In the genomic region with DNA sequence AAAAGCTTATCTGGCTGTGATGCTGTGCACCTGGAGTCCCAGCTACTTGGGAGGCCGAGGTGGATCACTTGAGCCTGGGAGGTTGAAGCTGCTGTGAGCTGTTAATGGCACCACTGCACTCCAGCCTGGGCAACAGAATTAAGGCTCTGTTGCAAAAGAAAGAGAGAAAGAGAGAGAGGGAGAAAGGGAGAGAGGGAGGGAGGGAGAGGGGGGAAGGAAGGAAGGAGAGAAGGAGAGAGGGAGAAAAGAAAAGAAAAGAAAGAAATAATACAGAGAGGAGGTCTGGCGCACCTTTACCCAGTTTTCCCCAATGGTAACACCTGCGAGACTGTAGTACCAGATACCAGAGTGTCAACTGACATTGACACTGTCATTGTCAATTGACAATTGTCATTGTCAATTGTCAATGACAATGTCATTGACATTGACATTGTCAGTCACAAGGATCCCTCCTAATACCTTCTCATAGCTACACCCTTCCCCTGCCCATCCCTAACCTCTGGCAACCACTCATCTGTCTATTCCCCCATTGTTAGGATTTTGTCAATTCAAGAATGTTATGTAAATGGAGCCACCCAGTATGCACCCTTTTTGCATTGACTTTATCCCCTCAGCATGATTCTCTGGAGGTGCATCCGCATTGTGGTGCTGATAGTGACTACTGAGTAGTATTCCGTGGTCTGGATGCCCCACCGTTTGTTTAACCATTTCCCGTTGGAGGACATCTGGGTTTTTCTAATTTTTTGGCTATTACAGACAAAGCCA, we compare ENCODE assay signal across 30 cellular contexts. TPM values are rescaled to one million over a fixed set of nuclear protein-coding genes. Genes with fewer than 3 reads are reported as not detected.
DNase-seq lines count a peak whose midpoint lies in the region; ATAC-seq and TF ChIP-seq lines count a peak whose summit lies in the region.
"Had no signal": no experiment of that assay in that cellular context is flagged by ENCODE, and none has a peak within 500 bp of the region (broad histone marks: within the 10 kb centered on the region; RNA-seq: fewer than 3 reads in every experiment).

No MANE protein-coding gene starts in this region.

- no peak overlapping the region for H2BK20ac ChIP-seq in H9 (ENCODE audit: low read depth, low read length, poor library complexity, severe bottlenecking)

- H3K9ac ChIP-seq in H9 (ENCODE audit: extremely low read depth, insufficient read length, low read length) (no peak overlapping the region), iPS-18a (ENCODE audit: low read length) (no peak overlapping the region)
- H3K9ac ChIP-seq: BLaER1, SK-N-SH had no signal

- H3K27ac Mint-ChIP-seq in H9 = peak overlapping the region in 2 of 3 experiments; percentile 20 to 66; a peak in 3 of 7 replicates
- H3K27ac Mint-ChIP-seq in activated CD8-positive, alpha-beta T cell treated with anti-CD3 and anti-CD28 coated beads, Interleukin-2, amount 10 ng/mL, durations not matched to agents 7 days and 5 days = no peak overlapping the region
- H3K27ac Mint-ChIP-seq: activated T-cell treated with anti-CD3 and anti-CD28 coated beads, Interleukin-2, amount 50 U/mL, for 24 hours had no signal

- no peak overlapping the region for H2AK5ac ChIP-seq in H9 (ENCODE audit: insufficient read length, low read length)

- H2BK12ac ChIP-seq in H9 (ENCODE audit: insufficient read length, low read depth, low read length) = no peak overlapping the region

- peaks cover 2% of the 10 kb centered on the region for H4K20me1 ChIP-seq in H9 (ENCODE audit: control insufficient read depth, insufficient read depth, insufficient read length)

- no peak overlapping the region for H2BK120ac ChIP-seq in H9 (ENCODE audit: low read depth, low read length, poor library complexity, severe bottlenecking)

- H3K18ac ChIP-seq in H9 (ENCODE audit: insufficient read length, low read depth, low read length) = no peak overlapping the region

- H3K36me3 ChIP-seq in body of pancreas (replicated peaks in 1 of 2; ENCODE audit: insufficient read depth in 1 of 2, low read depth in 2 of 2) = no peaks in the 10 kb centered on the region
- no peaks in the 10 kb centered on the region for H3K36me3 ChIP-seq in iPS-18a (ENCODE audit: control insufficient read depth, low read depth, low read length)
- H3K36me3 ChIP-seq in suprapubic skin = no peaks in the 10 kb centered on the region
- H3K36me3 ChIP-seq: HAP-1 had no signal

- H3K4me2 ChIP-seq in H9 (ENCODE audit: insufficient read depth, insufficient read length, low read length) = peak overlapping the region; percentile 41
- H3K4me2 ChIP-seq: SK-N-SH had no signal

- intact Hi-C loops in body of pancreas (cut with DNase I) = no loop called here

- no peaks in the 10 kb centered on the region for H3K79me1 ChIP-seq in H9 (ENCODE audit: insufficient read depth, low read depth, low read length, poor library complexity, severe bottlenecking)

- DNase-seq in H9 (no peak), body of pancreas (no peak), suprapubic skin (ENCODE audit: low spot score in 2 of 2) (no peak), NCI-H345 treated with DMSO at 0.1 percent for 48 hours (lab: John Stamatoyannopoulos, UW; ENCODE audit: unreplicated experiment) (no peak)
- no peak for DNase-seq in activated CD8-positive, alpha-beta T cell treated with anti-CD3 and anti-CD28 coated beads, Interleukin-2, amount 10 ng/mL, durations not matched to agents 7 days and 5 days
- DNase-seq in stimulated activated CD4-positive, alpha-beta T cell treated with anti-CD3 and anti-CD28 coated beads, Interleukin-4, amount 100 ng/mL, for 4 hours = no peak
- DNase-seq: activated CD4-positive, alpha-beta T cell treated with anti-CD3 and anti-CD28 coated beads for 48 hours; activated gamma-delta T cell treated with Interleukin-2 at 50 U/mL for 16 hours; activated T-cell treated with anti-CD3 and anti-CD28 coated beads, Interleukin-2, amount 50 U/mL, for 24 hours; cerebellar nuclear complex; DMS79; GDM1; glutamatergic neuron; Kasumi-1; NCI-H1436 treated with DMSO at 0.1 percent for 48 hours; SK-N-SH; stimulated activated naive CD8-positive, alpha-beta T cell treated with anti-CD3 and anti-CD28 coated beads, Interleukin-15, Interleukin-2, amounts not matched to agents 100 U/mL and 50 U/mL, for 24 hours had no signal

- H3K27ac ChIP-seq in H9 (ENCODE audit: insufficient read length, low read depth, low read length) (no peak overlapping the region), body of pancreas (peak overlapping the region; percentile 71 to 84 (median 76)), iPS-18a (ENCODE audit: low read length) (no peak overlapping the region), suprapubic skin (peak overlapping the region; percentile 87)
- H3K27ac ChIP-seq: BLaER1, epithelial cell of prostate had no signal

- no peak for TF ChIP-seq EP300 in suprapubic skin (IDR thresholded peaks at IDR 0.05)

- no peak for ATAC-seq in body of pancreas
- no peak for ATAC-seq in activated CD8-positive, alpha-beta T cell treated with anti-CD3 and anti-CD28 coated beads, Interleukin-2, amount 10 ng/mL, durations not matched to agents 7 days and 5 days
- ATAC-seq in HG03159 (IDR thresholded peaks at IDR 0.05; ENCODE audit: unreplicated experiment) = no peak
- ATAC-seq: stimulated activated naive CD8-positive, alpha-beta T cell treated with anti-CD3 and anti-CD28 coated beads, Interleukin-15, Interleukin-2, amounts not matched to agents 100 U/mL and 50 U/mL, for 24 hours had no signal

- H3T11ph ChIP-seq in H9 (ENCODE audit: low read length) = no peak overlapping the region

- peaks cover 17% of the 10 kb centered on the region for H3K4me1 ChIP-seq in H9 (ENCODE audit: insufficient read depth, low read length)
- peaks cover 44% of the 10 kb centered on the region for H3K4me1 ChIP-seq in body of pancreas
- peaks cover 32% of the 10 kb centered on the region for H3K4me1 ChIP-seq in iPS-18a (ENCODE audit: control insufficient read depth, low read depth, low read length)
- H3K4me1 ChIP-seq in suprapubic skin = peaks cover 36% of the 10 kb centered on the region
- H3K4me1 ChIP-seq: HAP-1 had no signal

- no peak overlapping the region for H3K4me3 ChIP-seq in body of pancreas
- H3K4me3 ChIP-seq in iPS-18a (ENCODE audit: low read length) = peak overlapping the region; percentile 4
- H3K4me3 ChIP-seq in suprapubic skin = no peak overlapping the region
- H3K4me3 ChIP-seq: BLaER1, HAP-1 had no signal

- H3K56ac ChIP-seq in H9 (ENCODE audit: insufficient read length, low read depth, low read length) = no peak overlapping the region

- no peak overlapping the region for H4K8ac ChIP-seq in H9 (replicated peaks; ENCODE audit: insufficient read length, low read depth, low read length)

- H2BK15ac ChIP-seq in H9 (ENCODE audit: low read depth, low read length) = no peak overlapping the region

- POLR2A ChIA-PET in activated CD8-positive, alpha-beta T cell treated with anti-CD3 and anti-CD28 coated beads, Interleukin-2, amount 10 ng/mL, durations not matched to agents 7 days and 5 days (lab: Charles Lee) = no interaction called here

- H3K27me3 ChIP-seq in H9 (ENCODE audit: insufficient read depth, low read length) = no peaks in the 10 kb centered on the region
- no peaks in the 10 kb centered on the region for H3K27me3 ChIP-seq in body of pancreas
- H3K27me3 ChIP-seq in iPS-18a (ENCODE audit: control insufficient read depth, insufficient read depth, low read length) = no peaks in the 10 kb centered on the region
- no peaks in the 10 kb centered on the region for H3K27me3 ChIP-seq in suprapubic skin
- H3K27me3 ChIP-seq: BLaER1 had no signal

- no peak overlapping the region for H4K91ac ChIP-seq in H9 (ENCODE audit: insufficient read length, low read depth, low read length)

- no peaks in the 10 kb centered on the region for H3K9me3 ChIP-seq in H9 (ENCODE audit: control insufficient read depth, low read depth, low read length)
- no peaks in the 10 kb centered on the region for H3K9me3 ChIP-seq in body of pancreas
- H3K9me3 ChIP-seq in iPS-18a (ENCODE audit: control insufficient read depth, low read depth, low read length) = no peaks in the 10 kb centered on the region
- no peaks in the 10 kb centered on the region for H3K9me3 ChIP-seq in suprapubic skin
- H3K9me3 ChIP-seq: HAP-1, SK-N-SH had no signal

- TF ChIP-seq CTCF in H9 (conservative IDR thresholded peaks at IDR 0.05) (no peak), body of pancreas (IDR thresholded peaks at IDR 0.05) (no peak), suprapubic skin (IDR thresholded peaks at IDR 0.05) (no peak)

- no peaks in the 10 kb centered on the region for H3K27me3 Mint-ChIP-seq in H9 (ENCODE audit: low read depth)
- H3K27me3 Mint-ChIP-seq in activated CD8-positive, alpha-beta T cell treated with anti-CD3 and anti-CD28 coated beads, Interleukin-2, amount 10 ng/mL, durations not matched to agents 7 days and 5 days (ENCODE audit: low read depth) = no peaks in the 10 kb centered on the region
- H3K27me3 Mint-ChIP-seq: activated T-cell treated with anti-CD3 and anti-CD28 coated beads, Interleukin-2, amount 50 U/mL, for 24 hours had no signal

- H3K4me3 Mint-ChIP-seq in H9 = peak overlapping the region in 1 of 2 experiments; percentile 35; a peak in 2 of 5 replicates
- no peak overlapping the region for H3K4me3 Mint-ChIP-seq in activated CD8-positive, alpha-beta T cell treated with anti-CD3 and anti-CD28 coated beads, Interleukin-2, amount 10 ng/mL, durations not matched to agents 7 days and 5 days
- H3K4me3 Mint-ChIP-seq: activated T-cell treated with anti-CD3 and anti-CD28 coated beads, Interleukin-2, amount 50 U/mL, for 24 hours had no signal

- H3K4me1 Mint-ChIP-seq in H9 = peaks cover 47 to 66% of the 10 kb centered on the region in 2 experiments
- H3K4me1 Mint-ChIP-seq in activated CD8-positive, alpha-beta T cell treated with anti-CD3 and anti-CD28 coated beads, Interleukin-2, amount 10 ng/mL, durations not matched to agents 7 days and 5 days (ENCODE audit: low read depth) = peaks cover 13% of the 10 kb centered on the region

- no peak overlapping the region for H3K23ac ChIP-seq in H9 (ENCODE audit: insufficient read length, low read depth, low read length)

- peaks cover 6 to 13% (median 6%) of the 10 kb centered on the region in 3 experiments; a peak in 4 of 7 replicates for H3K36me3 Mint-ChIP-seq in H9 (ENCODE audit: insufficient read depth in 1 of 3, low read depth in 3 of 3)
- no peaks in the 10 kb centered on the region for H3K36me3 Mint-ChIP-seq in activated CD8-positive, alpha-beta T cell treated with anti-CD3 and anti-CD28 coated beads, Interleukin-2, amount 10 ng/mL, durations not matched to agents 7 days and 5 days (ENCODE audit: low read depth)

- no peak overlapping the region for H2AFZ ChIP-seq in H9 (ENCODE audit: low read length)

- TF ChIP-seq POLR2A in body of pancreas (IDR thresholded peaks at IDR 0.05) (no peak), suprapubic skin (IDR thresholded peaks at IDR 0.05) (no peak)

- no peak overlapping the region for H3K14ac ChIP-seq in H9 (ENCODE audit: insufficient read depth, low read length)

- WGBS in H9 (ENCODE audit: extremely low coverage, insufficient read length, low lambda C conversion rate) = no CpG with 5 or more reads among the region's 7 CpGs
- 76 to 79% methylated on average over 7 of the region's 7 CpGs for WGBS in body of pancreas, 2 donors
- 82% methylated on average over 7 of the region's 7 CpGs for WGBS in suprapubic skin

- no peak overlapping the region for H3K4ac ChIP-seq in H9 (ENCODE audit: low read depth, low read length)

- CTCF ChIA-PET in activated CD8-positive, alpha-beta T cell treated with anti-CD3 and anti-CD28 coated beads, Interleukin-2, amount 10 ng/mL, durations not matched to agents 7 days and 5 days (lab: Charles Lee) = no interaction called here

- H4K5ac ChIP-seq in H9 (ENCODE audit: insufficient read length, low read depth, low read length) = no peak overlapping the region

- H2BK5ac ChIP-seq in H9 (ENCODE audit: insufficient read length, low read length) = no peak overlapping the region

- peaks cover 2% of the 10 kb centered on the region; the same call in 1 of the 2 replicates for H3K79me2 ChIP-seq in H9 (ENCODE audit: insufficient read depth, low read length)

- no peaks in the 10 kb centered on the region for H3K23me2 ChIP-seq in H9 (ENCODE audit: insufficient read length, low read depth, low read length, poor library complexity, severe bottlenecking)

- H3K9me3 Mint-ChIP-seq in H9 = peaks cover 7 to 9% of the 10 kb centered on the region in 2 experiments; a peak in 4 of 5 replicates
- H3K9me3 Mint-ChIP-seq in activated CD8-positive, alpha-beta T cell treated with anti-CD3 and anti-CD28 coated beads, Interleukin-2, amount 10 ng/mL, durations not matched to agents 7 days and 5 days (ENCODE audit: insufficient read depth) = no peaks in the 10 kb centered on the region
- H3K9me3 Mint-ChIP-seq: activated T-cell treated with anti-CD3 and anti-CD28 coated beads, Interleukin-2, amount 50 U/mL, for 24 hours had no signal

RNA-seq across cellular contexts. Expression of gene PAK4, which starts 21.3 kb away (rescaled TPM):
- 62.6 and 63.1 TPM in 2 replicates for total RNA-seq in H9 (2021)
- total RNA-seq in body of pancreas = 10 to 100 TPM; 18.9 to 40.2 TPM
- total RNA-seq in suprapubic skin = 10 to 100 TPM; 20.7 to 25.3 (median 23.6) TPM
- total RNA-seq in activated CD8-positive, alpha-beta T cell treated with anti-CD3 and anti-CD28 coated beads, Interleukin-2, amount 10 ng/mL, durations not matched to agents 7 days and 5 days = 10 to 100 TPM; 15.3 to 18.2 TPM

RNA-seq across cellular contexts. Expression of gene NCCRP1, which starts 49.9 kb away (rescaled TPM):
- total RNA-seq in H9 (2021) = 1.9 and 2.7 TPM in 2 replicates
- 1 to 10 TPM in 1 of 2 donors, under 1 TPM in 1; 0.66 to 7.8 TPM for total RNA-seq in body of pancreas
- total RNA-seq in suprapubic skin = 100 to 1,000 TPM in 3 of 4 donors, 10 to 100 TPM in 1; 32.7 to 420 (median 277) TPM
- total RNA-seq in activated CD8-positive, alpha-beta T cell treated with anti-CD3 and anti-CD28 coated beads, Interleukin-2, amount 10 ng/mL, durations not matched to agents 7 days and 5 days = not detected
- total RNA-seq: activated CD8-positive, alpha-beta memory T cell treated with anti-CD3 and anti-CD28 coated beads for 36 hours; lung microvascular endothelial cell; OCI-LY7; pulmonary artery endothelial cell; skeletal muscle tissue; T-helper 2 cell treated with Interferon-gamma antibody and Interleukin-4, amounts not matched to agents 100 ng/mL and 5 ng/mL, for 36 hours had no signal

RNA-seq across cellular contexts. Expression of gene SYCN, which starts 57.2 kb away (rescaled TPM):
- not detected in 2 replicates for total RNA-seq in H9 (2021)
- total RNA-seq in body of pancreas = 1,000 to 10,000 TPM; 2,614 to 5,793 TPM
- not detected for total RNA-seq in suprapubic skin
- not detected for total RNA-seq in activated CD8-positive, alpha-beta T cell treated with anti-CD3 and anti-CD28 coated beads, Interleukin-2, amount 10 ng/mL, durations not matched to agents 7 days and 5 days
- total RNA-seq: activated CD8-positive, alpha-beta memory T cell treated with anti-CD3 and anti-CD28 coated beads for 36 hours; lung microvascular endothelial cell; NCI-H460; OCI-LY7; pulmonary artery endothelial cell; skeletal muscle tissue; T-helper 2 cell treated with Interferon-gamma antibody and Interleukin-4, amounts not matched to agents 100 ng/mL and 5 ng/mL, for 36 hours; urinary bladder had no signal

Comparison
In these comparisons a context has a peak if more than half of its experiments do, and no peak if none do; other contexts are left out.
1. H3K27ac ChIP-seq: peak in body of pancreas (4 of 4) and suprapubic skin (single experiment); none in H9 (single experiment) and iPS-18a (single experiment).
2. RNA of gene SYCN, which starts 57.2 kb away (total RNA-seq): 2,614 to 5,793 TPM in body of pancreas; not detected in H9, not detected in suprapubic skin and not detected in activated CD8-positive, alpha-beta T cell treated with anti-CD3 and anti-CD28 coated beads, Interleukin-2, amount 10 ng/mL, durations not matched to agents 7 days and 5 days; every median in the first group is over 1,000 times any median in the second.